Comparison of ENCODE assay signal across 16 cellular contexts in genomic region chr1:227255086-227255732, GRCh38.
"Had no signal": no experiment of that assay in that cellular context is flagged by ENCODE, and none has a peak within 500 bp of the region (broad histone marks: within the 10 kb centered on the region; RNA-seq: fewer than 3 reads in every experiment).

No MANE protein-coding gene starts in this region.

- H3K27me3 ChIP-seq: adrenal gland, sigmoid colon, spleen, upper lobe of right lung had no signal

- H3K27ac ChIP-seq: adrenal gland, sigmoid colon, spleen, upper lobe of right lung, WERI-Rb-1 had no signal

- DNase-seq: activated CD4-positive, alpha-beta T cell treated with anti-CD3 and anti-CD28 coated beads for 36 hours; activated CD4-positive, alpha-beta T cell treated with anti-CD3 and anti-CD28 coated beads, Interleukin-2, amount 50 U/mL, for 48 hours; activated gamma-delta T cell; adrenal gland; effector CD8-positive, alpha-beta T cell; foreskin fibroblast; hippocampal formation; islet precursor cell; sigmoid colon; spleen; stimulated activated naive B cell treated with anti-CD40 and anti-IgM and Interleukin-4, amounts not matched to agents 10 μg/mL and 1 μg/mL and 100 μg/mL, for 72 hours; T1000; upper lobe of right lung; WERI-Rb-1 had no signal

- H3K36me3 ChIP-seq: adrenal gland, sigmoid colon, spleen, upper lobe of right lung, WERI-Rb-1 had no signal

- H3K4me1 ChIP-seq: adrenal gland, upper lobe of right lung had no signal

- ATAC-seq: activated CD4-positive, alpha-beta T cell treated with anti-CD3 and anti-CD28 coated beads for 36 hours; natural killer cell treated with Interleukin-12 subunit alpha and Interleukin-12 subunit beta and Interleukin-15 and Interleukin-18, amount 100 ng/mL, for 72 hours; stimulated activated naive B cell treated with anti-CD40 and anti-IgM and Interleukin-4, amounts not matched to agents 10 μg/mL and 1 μg/mL and 100 μg/mL, for 72 hours; upper lobe of right lung had no signal

- H3K9me3 ChIP-seq: adrenal gland, sigmoid colon, spleen, upper lobe of right lung had no signal

- H3K4me3 ChIP-seq: adrenal gland, lung, sigmoid colon, spleen, upper lobe of right lung had no signal
